ENCODE assay signal across 8 cellular contexts in genomic region chr5:178589180-178590140, GRCh38. TPM values are rescaled to one million over a fixed set of nuclear protein-coding genes. Genes with fewer than 3 reads are reported as not detected.
DNase-seq lines count a peak whose midpoint lies in the region; ATAC-seq and TF ChIP-seq lines count a peak whose summit lies in the region.

No MANE protein-coding gene starts in this region.

- H3K4me1 Mint-ChIP-seq in activated CD8-positive, alpha-beta T cell treated with anti-CD3 and anti-CD28 coated beads for 36 hours (ENCODE audit: low read depth), result peaks cover 6% of the 10 kb centered on the region

- CTCF ChIA-PET in activated CD8-positive, alpha-beta T cell treated with anti-CD3 and anti-CD28 coated beads for 36 hours (lab: Charles Lee), result interaction anchor here (0.7 to 2.3 kb wide), 9 partner anchors 12 to 360 kb away, joined by 3 to 14 read pairs (median 5); no protein-coding TSS in a partner anchor

- intact Hi-C loops in activated CD8-positive, alpha-beta T cell treated with anti-CD3 and anti-CD28 coated beads for 36 hours (cut with micrococcal nuclease), result no loop called here
- intact Hi-C loops in posterior cingulate gyrus (cut with DNase I), result loop anchor here (2.0 kb wide), 2 partner anchors 309 to 355 kb away; no protein-coding TSS in a partner anchor

- H3K27me3 Mint-ChIP-seq in activated CD8-positive, alpha-beta T cell treated with anti-CD3 and anti-CD28 coated beads for 36 hours, result peaks cover 41% of the 10 kb centered on the region

- H3K27ac ChIP-seq in cardiac muscle cell, result peak overlapping the region; percentile 62

- peaks cover 5% of the 10 kb centered on the region for H3K9me3 Mint-ChIP-seq in activated CD8-positive, alpha-beta T cell treated with anti-CD3 and anti-CD28 coated beads for 36 hours

- no peak overlapping the region for H3K27ac Mint-ChIP-seq in activated CD8-positive, alpha-beta T cell treated with anti-CD3 and anti-CD28 coated beads for 36 hours

- ATAC-seq in GM21619 (IDR thresholded peaks at IDR 0.05; ENCODE audit: unreplicated experiment) (peak; percentile 21), HG02852 (IDR thresholded peaks at IDR 0.05; ENCODE audit: unreplicated experiment) (no peak), GM19452 (IDR thresholded peaks at IDR 0.05; ENCODE audit: unreplicated experiment) (no peak)
- peak; percentile 43 for ATAC-seq in activated CD8-positive, alpha-beta T cell treated with anti-CD3 and anti-CD28 coated beads for 36 hours

- peaks cover 6% of the 10 kb centered on the region for H3K36me3 Mint-ChIP-seq in activated CD8-positive, alpha-beta T cell treated with anti-CD3 and anti-CD28 coated beads for 36 hours (ENCODE audit: low read depth)

- H3K4me3 ChIP-seq in cardiac muscle cell, result peak overlapping the region; percentile 56

- no peak for TF ChIP-seq CTCF in activated CD8-positive, alpha-beta T cell treated with anti-CD3 and anti-CD28 coated beads for 36 hours (IDR thresholded peaks at IDR 0.05)
- no peak for TF ChIP-seq CTCF in cardiac muscle cell (IDR thresholded peaks at IDR 0.05; ENCODE audit: low read depth, low read length)

- H3K9me3 ChIP-seq in cardiac muscle cell (ENCODE audit: low read depth), result no peaks in the 10 kb centered on the region

- DNase-seq in AG08395 (ENCODE audit: low spot score) (peak; percentile 62), cardiac muscle cell (ENCODE audit: low read depth in 1 of 2, low spot score in 1 of 2) (peak; percentile 46 to 84), posterior cingulate gyrus (peak in 7 of 10 donors; percentile 36 to 87 (median 43)), NCI-H524 treated with DMSO at 0.1 percent for 48 hours (lab: John Stamatoyannopoulos, UW) (no peak)
- peak; percentile 18 for DNase-seq in activated CD8-positive, alpha-beta T cell treated with anti-CD3 and anti-CD28 coated beads for 36 hours

- H3K4me3 Mint-ChIP-seq in activated CD8-positive, alpha-beta T cell treated with anti-CD3 and anti-CD28 coated beads for 36 hours, result peak overlapping the region; percentile 36

- no peaks in the 10 kb centered on the region for H3K36me3 ChIP-seq in cardiac muscle cell

- H3K4me1 ChIP-seq in cardiac muscle cell (ENCODE audit: low read depth), result peaks cover 12% of the 10 kb centered on the region

- POLR2A ChIA-PET in activated CD8-positive, alpha-beta T cell treated with anti-CD3 and anti-CD28 coated beads for 36 hours (lab: Charles Lee), result no interaction called here

- H3K27me3 ChIP-seq in cardiac muscle cell, result no peaks in the 10 kb centered on the region

RNA-seq across cellular contexts. Expression of gene COL23A1, which starts 0.7 kb away (rescaled TPM):
- under 1 TPM in 1 of 2 experiments, not detected in 1; 0.11 TPM for total RNA-seq in activated CD8-positive, alpha-beta T cell treated with anti-CD3 and anti-CD28 coated beads for 36 hours
- 19.7 and 43.0 TPM in 2 replicates for total RNA-seq in cardiac muscle cell
- polyA plus RNA-seq in cardiac muscle cell, result 28.9 and 47.0 TPM in 2 replicates

RNA-seq across cellular contexts. Expression of gene CLK4, which starts 37.4 kb away (rescaled TPM):
- 10 to 100 TPM; 21.1 to 24.2 TPM for total RNA-seq in activated CD8-positive, alpha-beta T cell treated with anti-CD3 and anti-CD28 coated beads for 36 hours
- total RNA-seq in cardiac muscle cell, result 24.9 and 35.2 TPM in 2 replicates
- 29.4 and 38.2 TPM in 2 replicates for polyA plus RNA-seq in cardiac muscle cell

Comparison
In these comparisons a context has a peak if more than half of its experiments do, and no peak if none do; other contexts are left out.
1. ATAC-seq: peak in GM21619 (single experiment) and activated CD8-positive, alpha-beta T cell treated with anti-CD3 and anti-CD28 coated beads for 36 hours (single experiment); none in HG02852 (single experiment) and GM19452 (single experiment).
2. RNA of gene COL23A1, which starts 0.7 kb away (total RNA-seq): 19.7 to 43.0 TPM in cardiac muscle cell; 0.11 TPM in activated CD8-positive, alpha-beta T cell treated with anti-CD3 and anti-CD28 coated beads for 36 hours; every median in the first group is over 10 times any median in the second.